26 cellular contexts compared by ENCODE assay signal in the genomic region with DNA sequence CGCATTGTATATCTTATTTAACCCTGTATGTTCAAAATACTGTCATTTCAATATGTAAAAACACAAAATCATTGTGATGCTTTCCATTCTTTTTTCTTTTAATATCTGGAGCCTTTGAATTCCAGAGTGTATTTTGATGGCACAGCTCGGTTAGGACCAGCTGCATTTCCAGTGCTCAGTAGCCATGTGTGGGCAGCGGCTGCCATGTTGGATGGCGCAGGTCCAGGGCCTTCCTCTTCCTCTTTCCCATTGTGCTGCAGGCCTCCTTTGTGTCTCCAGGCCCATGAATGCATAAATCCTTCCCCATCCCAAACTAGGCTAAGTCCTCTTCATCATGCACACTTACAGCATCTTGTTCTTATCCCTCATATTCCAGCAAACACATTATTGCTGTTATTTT. TPM values are rescaled to one million over a fixed set of nuclear protein-coding genes. Genes with fewer than 3 reads are reported as not detected.
"Had no signal": no experiment of that assay in that cellular context is flagged by ENCODE, and none has a peak within 500 bp of the region (broad histone marks: within the 10 kb centered on the region; RNA-seq: fewer than 3 reads in every experiment).

No MANE protein-coding gene starts in this region.

- ATAC-seq: effector memory CD8-positive, alpha-beta T cell; esophagus mucosa; foreskin keratinocyte; gastrocnemius medialis; gastroesophageal sphincter; heart left ventricle had no signal

- H3K27ac ChIP-seq: colonic mucosa, coronary artery, dorsolateral prefrontal cortex, epithelial cell of prostate, esophagus muscularis mucosa, esophagus squamous epithelium, foreskin keratinocyte, gastrocnemius medialis, gastroesophageal sphincter, heart left ventricle had no signal

- H3K36me3 ChIP-seq: colonic mucosa, esophagus muscularis mucosa, esophagus squamous epithelium, gastrocnemius medialis, gastroesophageal sphincter, heart left ventricle had no signal

- DNase-seq: colonic mucosa; cortex of kidney; dermis blood vessel endothelial cell; dorsolateral prefrontal cortex; effector CD4-positive, alpha-beta T cell; effector CD8-positive, alpha-beta T cell; effector memory CD4-positive, alpha-beta T cell; effector memory CD8-positive, alpha-beta T cell; endodermal cell; erythroblast; esophagus squamous epithelium; foreskin fibroblast; foreskin keratinocyte; foreskin melanocyte; gastrocnemius medialis; glutamatergic neuron; heart left ventricle had no signal

- H3K4me3 ChIP-seq: colonic mucosa, coronary artery, dorsolateral prefrontal cortex, esophagus muscularis mucosa, esophagus squamous epithelium, gastrocnemius medialis, gastroesophageal sphincter, heart left ventricle had no signal

- FAIRE-seq: colon, endometrium, endothelial cell of umbilical vein, frontal cortex had no signal

- H3K27me3 ChIP-seq: colonic mucosa, foreskin keratinocyte, gastrocnemius medialis, heart left ventricle had no signal

- H3K9me3 ChIP-seq: colonic mucosa, esophagus squamous epithelium, gastrocnemius medialis had no signal

- H3K4me1 ChIP-seq: colonic mucosa, foreskin keratinocyte, gastroesophageal sphincter had no signal

RNA-seq across cellular contexts. Expression of a gene that starts 13.0 kb away (rescaled TPM):
- total RNA-seq: endothelial cell of umbilical vein had no signal
